In the genomic region with DNA sequence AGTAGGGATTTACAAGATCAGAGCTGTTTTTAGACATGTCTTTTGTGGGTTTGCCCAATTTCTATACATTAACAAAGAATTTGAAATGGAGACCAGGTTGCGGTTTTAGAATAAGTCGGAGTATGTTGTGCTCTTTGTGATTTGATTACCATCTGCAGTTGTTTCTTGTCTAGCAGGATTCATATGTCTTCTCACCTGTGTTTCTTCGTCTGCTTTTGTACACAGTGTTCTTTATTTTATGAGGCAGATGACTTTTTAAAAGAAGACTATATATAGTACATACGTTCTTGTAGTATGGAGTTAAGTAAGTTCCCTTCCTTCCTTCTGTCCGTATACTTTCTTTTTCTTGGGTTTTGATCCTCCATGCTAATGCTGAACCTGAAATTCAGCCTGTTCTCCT, we compare ENCODE assay signal across 20 cellular contexts.
"Had no signal": no experiment of that assay in that cellular context is flagged by ENCODE, and none has a peak within 500 bp of the region (broad histone marks: within the 10 kb centered on the region; RNA-seq: fewer than 3 reads in every experiment).

No MANE protein-coding gene starts in this region.

- DNase-seq: KBM-7, MG63, NCI-H1092, NCI-H1105 treated with DMSO at 0.1 percent for 48 hours, NCI-H1417 treated with DMSO at 0.1 percent for 48 hours, NCI-H146, NCI-H1694 treated with DMSO at 0.1 percent for 48 hours, NCI-H1930, NCI-H2081, NCI-H2107, NCI-H2227 treated with DMSO at 0.1 percent for 48 hours, NCI-H524, NCI-H526 treated with DMSO at 0.1 percent for 48 hours, NCI-H774, SHP77 had no signal

- H3K27me3 ChIP-seq: MG63 had no signal

- H3K4me3 Mint-ChIP-seq: IgD-negative memory B cell had no signal

- ATAC-seq: SK-N-SH treated with all-trans-retinoic acid at 6 μM for 48 hours had no signal

- H3K4me3 ChIP-seq: MG63 had no signal

- H3K9me3 ChIP-seq: MG63 had no signal

- H3K27ac ChIP-seq: HL-60, RWPE1 had no signal

- H3K9me3 Mint-ChIP-seq: IgD-negative memory B cell had no signal

- FAIRE-seq: HTR-8/SVneo had no signal

- H3K27ac Mint-ChIP-seq: IgD-negative memory B cell had no signal
